Comparison of ENCODE assay signal across 9 cellular contexts in the genomic region with DNA sequence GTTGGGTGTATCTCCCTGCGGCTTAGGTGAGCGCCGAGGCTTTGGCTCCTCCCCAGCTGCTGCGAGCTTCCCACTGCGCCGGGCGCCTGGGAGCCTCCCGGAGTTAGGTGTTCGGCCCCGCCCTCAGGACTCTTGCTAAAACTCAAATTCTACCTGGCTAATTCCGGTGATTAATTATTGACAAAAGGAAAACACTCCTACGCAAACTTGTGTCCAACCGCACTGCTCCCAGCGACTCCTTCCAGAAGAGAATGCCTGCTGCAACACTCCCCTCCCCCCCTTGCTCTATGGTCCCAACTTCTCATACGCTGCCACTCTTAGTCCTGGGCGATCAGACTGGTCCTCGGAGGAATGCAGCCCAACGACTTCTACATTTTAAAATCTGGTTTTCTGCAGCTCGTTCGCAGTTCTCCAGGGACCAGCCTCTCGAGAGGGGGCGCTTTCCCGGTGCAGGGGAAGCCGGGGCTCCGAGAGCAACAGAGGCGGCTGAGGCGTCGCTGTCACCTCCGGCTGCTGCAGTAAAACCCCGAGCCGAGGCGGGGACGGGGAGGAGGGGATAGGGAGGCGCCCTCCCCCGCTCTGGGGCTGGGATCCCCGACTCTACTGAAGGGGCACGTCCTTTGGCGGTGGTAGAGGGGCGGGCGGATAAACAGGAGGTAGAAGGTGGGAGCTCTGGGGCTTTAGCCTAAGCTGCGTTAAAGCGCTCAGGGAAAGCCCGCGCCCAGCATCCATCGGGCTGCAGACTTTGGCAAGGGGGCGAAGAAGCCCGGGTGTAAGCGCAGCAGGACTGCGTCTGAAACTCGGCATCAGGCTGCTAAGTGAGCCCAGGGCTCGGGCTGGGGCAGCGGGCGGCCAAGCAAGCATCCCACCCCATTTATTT. TPM values are rescaled to one million over a fixed set of nuclear protein-coding genes. Genes with fewer than 3 reads are reported as not detected.
A peak's percentile ranks its signal among the peaks of the same experiment; 100 is the strongest.
DNase-seq lines count a peak whose midpoint lies in the region; ATAC-seq, FAIRE-seq and TF ChIP-seq lines count a peak whose summit lies in the region.
"Had no signal": no experiment of that assay in that cellular context is flagged by ENCODE, and none has a peak within 500 bp of the region (broad histone marks: within the 10 kb centered on the region; RNA-seq: fewer than 3 reads in every experiment).

A gene with protein sequence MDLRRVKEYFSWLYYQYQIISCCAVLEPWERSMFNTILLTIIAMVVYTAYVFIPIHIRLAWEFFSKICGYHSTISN (minus strand): TSS at position 77 of the 880 bp plus-strand sequence. CDS start 25,194 bp downstream, outside the sequence.

- peak within 1 kb of the TSS; percentile 83 to 94 (median 89) for H3K4me3 Mint-ChIP-seq in CD8-positive, alpha-beta memory T cell
- peak within 1 kb of the TSS; percentile 72 for H3K4me3 Mint-ChIP-seq in T-helper 1 cell treated with Interleukin-12 subunit alpha and Interleukin-12 subunit beta and Interleukin-4 antibody, amounts not matched to agents 30 μg/mL and 1 μg/mL, for 36 hours

- H3K27ac Mint-ChIP-seq in CD8-positive, alpha-beta memory T cell = peak within 1 kb of the TSS in 5 of 8 donors; percentile 49 to 90 (median 76)
- no peak within 1 kb of the TSS for H3K27ac Mint-ChIP-seq in T-helper 1 cell treated with Interleukin-12 subunit alpha and Interleukin-12 subunit beta and Interleukin-4 antibody, amounts not matched to agents 30 μg/mL and 1 μg/mL, for 36 hours

- peak in 4 of 5 donors; percentile 13 to 62 (median 40) for DNase-seq in CD8-positive, alpha-beta memory T cell
- DNase-seq in GM12878 (ENCODE audit: low read depth, low spot score) (no peak), skeletal muscle cell (ENCODE audit: low read depth) (no peak), NCI-H2029 (lab: John Stamatoyannopoulos, UW) (no peak)

- H3K9ac ChIP-seq in HUES64 (ENCODE audit: low read depth, low read length) (peak within 1 kb of the TSS; percentile 56), GM12878 (ENCODE audit: control insufficient read depth, insufficient read depth, low read length) (no peak within 1 kb of the TSS)

- no peaks in the 10 kb centered on the region for H4K20me1 ChIP-seq in GM12878 (ENCODE audit: control insufficient read depth, insufficient read depth)

- peak within 1 kb of the TSS; percentile 50; the same call in 1 of the 2 replicates for H3K4me2 ChIP-seq in GM12878 (ENCODE audit: control insufficient read depth, insufficient read depth)

- under 1% methylated on average over 53 of the region's 53 CpGs for WGBS in HUES64
- WGBS in GM12878 (ENCODE audit: insufficient coverage, insufficient replicate concordance, low lambda C conversion rate, missing lambda C conversion rate) = 9% methylated on average over 46 of the region's 53 CpGs

- H3K36me3 ChIP-seq in CD8-positive, alpha-beta memory T cell (ENCODE audit: insufficient read depth, low read length) = no peaks in the 10 kb centered on the region
- H3K36me3 ChIP-seq in HUES64 (ENCODE audit: insufficient read depth, low read length) = no peaks in the 10 kb centered on the region
- H3K36me3 ChIP-seq in GM12878 (ENCODE audit: control insufficient read depth in 2 of 2, insufficient read depth in 2 of 2, low read length in 1 of 2) = no peaks in the 10 kb centered on the region

- TF ChIP-seq POLR2A in GM12878 (IDR thresholded peaks at IDR 0.05; ENCODE audit: low read depth, low read length) = no peak

- no peaks in the 10 kb centered on the region for H3K79me2 ChIP-seq in GM12878 (ENCODE audit: control insufficient read depth, insufficient read depth, low read length)

- H3K4me3 ChIP-seq in CD8-positive, alpha-beta memory T cell (ENCODE audit: low read length) = peak within 1 kb of the TSS; percentile 54
- H3K4me3 ChIP-seq in HUES64 (ENCODE audit: low read length) = peak within 1 kb of the TSS; percentile 66
- no peak within 1 kb of the TSS for H3K4me3 ChIP-seq in GM12878
- H3K4me3 ChIP-seq in iPS-11a (ENCODE audit: low read depth, low read length) = peak within 1 kb of the TSS; percentile 54
- peak within 1 kb of the TSS; percentile 55 for H3K4me3 ChIP-seq in skeletal muscle cell (ENCODE audit: low read depth, low read length)

- CTCF ChIA-PET in CD8-positive, alpha-beta memory T cell (lab: Charles Lee) = interaction anchor here (0.7 to 2.2 kb wide), 7 partner anchors 11 to 72 kb away, joined by 3 to 7 read pairs (median 3); no protein-coding TSS in a partner anchor
- CTCF ChIA-PET in GM12878 (lab: Yijun Ruan, JAX) = interaction anchor here (0.6 to 2.9 kb wide), 7 partner anchors 10 to 97 kb away, joined by 3 to 13 read pairs (median 4); no protein-coding TSS in a partner anchor

- peaks cover 17% of the 10 kb centered on the region for H3K27me3 ChIP-seq in CD8-positive, alpha-beta memory T cell (ENCODE audit: insufficient read depth, low read length, poor library complexity, severe bottlenecking)
- H3K27me3 ChIP-seq in HUES64 (ENCODE audit: insufficient read depth, low read length) = peaks cover 36% of the 10 kb centered on the region
- H3K27me3 ChIP-seq in GM12878 (replicated peaks in 1 of 2; ENCODE audit: control insufficient read depth in 2 of 2, insufficient read depth in 2 of 2, low read length in 1 of 2) = peaks cover 6 to 18% of the 10 kb centered on the region in 2 experiments

- in situ Hi-C loops in GM12878 (cut with MboI) = no loop called here

- no peaks in the 10 kb centered on the region for H3K9me3 ChIP-seq in CD8-positive, alpha-beta memory T cell (ENCODE audit: low read length)
- H3K9me3 ChIP-seq in HUES64 (ENCODE audit: insufficient read depth, low read depth, low read length) (no peaks in the 10 kb centered on the region), GM12878 (replicated peaks; ENCODE audit: control insufficient read depth, insufficient read depth, low read length) (no peaks in the 10 kb centered on the region; the same call in 2 of the 3 replicates)

- peaks cover 0 to 9% (median 0%) of the 10 kb centered on the region in 3 donors for H3K36me3 Mint-ChIP-seq in CD8-positive, alpha-beta memory T cell
- no peaks in the 10 kb centered on the region for H3K36me3 Mint-ChIP-seq in T-helper 1 cell treated with Interleukin-12 subunit alpha and Interleukin-12 subunit beta and Interleukin-4 antibody, amounts not matched to agents 30 μg/mL and 1 μg/mL, for 36 hours (ENCODE audit: low read depth)

- no peak within 1 kb of the TSS for H3K27ac ChIP-seq in CD8-positive, alpha-beta memory T cell (ENCODE audit: low read depth, low read length)
- peak within 1 kb of the TSS; percentile 32; the same call in 1 of the 2 replicates for H3K27ac ChIP-seq in HUES64 (ENCODE audit: low read depth, low read length)
- no peak within 1 kb of the TSS for H3K27ac ChIP-seq in GM12878 (ENCODE audit: control insufficient read depth, insufficient read depth)

- H3K4me1 Mint-ChIP-seq in CD8-positive, alpha-beta memory T cell = peaks cover 19 to 35% (median 24%) of the 10 kb centered on the region in 3 donors
- peaks cover 13% of the 10 kb centered on the region for H3K4me1 Mint-ChIP-seq in T-helper 1 cell treated with Interleukin-12 subunit alpha and Interleukin-12 subunit beta and Interleukin-4 antibody, amounts not matched to agents 30 μg/mL and 1 μg/mL, for 36 hours (ENCODE audit: low read depth)

- TF ChIP-seq RAD21 in GM12878 (IDR thresholded peaks at IDR 0.05; ENCODE audit: insufficient read depth, low read depth, low read length) = no peak

- H3K9me3 Mint-ChIP-seq in CD8-positive, alpha-beta memory T cell = no peaks in the 10 kb centered on the region
- H3K9me3 Mint-ChIP-seq in T-helper 1 cell treated with Interleukin-12 subunit alpha and Interleukin-12 subunit beta and Interleukin-4 antibody, amounts not matched to agents 30 μg/mL and 1 μg/mL, for 36 hours = no peaks in the 10 kb centered on the region

- peaks cover 16 to 37% of the 10 kb centered on the region in 2 donors for H3K27me3 Mint-ChIP-seq in CD8-positive, alpha-beta memory T cell
- H3K27me3 Mint-ChIP-seq in T-helper 1 cell treated with Interleukin-12 subunit alpha and Interleukin-12 subunit beta and Interleukin-4 antibody, amounts not matched to agents 30 μg/mL and 1 μg/mL, for 36 hours (ENCODE audit: low read depth) = peaks cover 73% of the 10 kb centered on the region

- no peak within 1 kb of the TSS for H2AFZ ChIP-seq in GM12878 (ENCODE audit: control insufficient read depth, low read depth, low read length)

- 0 out of 6 replicates have a peak, but pooled peaks of 1 of the 3 experiments have one; percentile 6 for TF ChIP-seq CTCF in GM12878 (IDR thresholded peaks at IDR 0.05 in 2 of 3, conservative IDR thresholded peaks at IDR 0.05 in 1 of 3; ENCODE audit: control insufficient read depth in 2 of 3, extremely low read depth in 1 of 3, insufficient read depth in 1 of 3, low read depth in 3 of 3, low read length in 3 of 3)

- intact Hi-C loops in GM12878 (cut with micrococcal nuclease; ENCODE audit: unreplicated experiment) = loop anchor here (2.0 kb wide), 1 partner anchor 23 kb away; no protein-coding TSS in a partner anchor

- no TSS peak for BruUV-seq in GM12878 (replicated peaks; lab: Mats Ljungman, UMichigan)

- SMC1A ChIA-PET in GM12878 (lab: Charles Lee; ENCODE audit: uncharacterized antibody, unreplicated experiment) = interaction anchor here (0.7 to 2.3 kb wide), 7 partner anchors 11 to 101 kb away, joined by 3 to 7 read pairs (median 4); no protein-coding TSS in a partner anchor

- TF ChIP-seq EP300 in GM12878 (IDR thresholded peaks at IDR 0.05; ENCODE audit: borderline replicate concordance in 1 of 2, control insufficient read depth in 1 of 2, low read depth in 2 of 2, low read length in 2 of 2) = no peak

- ATAC-seq in GM21360 (IDR thresholded peaks at IDR 0.05; ENCODE audit: unreplicated experiment) (peak; percentile 53), GM12878 (peak; percentile 74)

- H3K4me1 ChIP-seq in CD8-positive, alpha-beta memory T cell (ENCODE audit: insufficient read depth, low read length) = peaks cover 16% of the 10 kb centered on the region
- peaks cover 24% of the 10 kb centered on the region for H3K4me1 ChIP-seq in HUES64 (ENCODE audit: insufficient read depth, low read length)
- no peaks in the 10 kb centered on the region for H3K4me1 ChIP-seq in GM12878 (ENCODE audit: control insufficient read depth, insufficient read depth, low read length)

- POLR2A ChIA-PET in CD8-positive, alpha-beta memory T cell (lab: Charles Lee) = no interaction called here
- POLR2A ChIA-PET in GM12878 (lab: Charles Lee) = interaction anchor here (1.5 kb wide), 1 partner anchor 12 kb away, joined by 3 read pairs; no protein-coding TSS in a partner anchor

- RAD21 ChIA-PET in GM12878 (lab: Charles Lee; ENCODE audit: unreplicated experiment) = interaction anchor here (0.8 to 1.4 kb wide), 3 partner anchors 9 to 22 kb away, joined by 3 to 4 read pairs (median 3); no protein-coding TSS in a partner anchor

- no peak for FAIRE-seq in GM12878 (lab: Jason Lieb, UNC)

RNA-seq across cellular contexts. Expression of the gene that starts here (rescaled TPM):
- not detected for total RNA-seq in CD8-positive, alpha-beta memory T cell
- 9.5 TPM for polyA plus RNA-seq in CD8-positive, alpha-beta memory T cell
- 4.8 TPM for polyA plus RNA-seq in HUES64 (2013, experiment 1 of 2)
- polyA plus RNA-seq in HUES64 (2013, experiment 2 of 2) = 4.4 TPM
- total RNA-seq in GM12878 (2013; cell fraction: nucleolus; rRNA removed) = 0.44 and 0.96 TPM in 2 replicates
- 1.0 and 1.2 TPM in 2 replicates for total RNA-seq in GM12878 (2014; rRNA removed)
- 0.74 and 1.2 TPM in 2 replicates for total RNA-seq in GM12878 (2014; rRNA removed; fragmentation: Illumina TruSeq; extraction: Trizol)
- 1.1 and 1.8 TPM in 2 replicates for total RNA-seq in GM12878 (2021)
- not detected for polyA plus RNA-seq in GM12878 (2011; ENCODE audit: low read depth)
- polyA plus RNA-seq in GM12878 (2011; rRNA removed) = 30.6 and 41.8 TPM in 2 replicates
- polyA plus RNA-seq in GM12878 (2011; cell fraction: cytosol; rRNA removed) = 5.7 and 8.4 TPM in 2 replicates
- polyA plus RNA-seq in GM12878 (2011; cell fraction: nucleus; rRNA removed) = 11.3 and 20.4 TPM in 2 replicates
- not detected in 2 replicates for polyA plus RNA-seq in GM12878 (2012)
- 0.66 and 0.86 TPM in 2 replicates for polyA plus RNA-seq in GM12878 (2014; fragmentation: Illumina TruSeq; extraction: Trizol)
- 1 to 10 TPM in 1 of 2 experiments, under 1 TPM in 1; 0.60 to 1.3 TPM for polyA plus RNA-seq in GM12878 (2014; fragmentation: Nextera tagmentation; extraction: Ambion mirVana)
- polyA plus RNA-seq in GM12878 (2014; rRNA removed) = 0.30 and 0.81 TPM in 2 replicates
- polyA plus RNA-seq in GM12878 (2016; fragmentation: Nextera tagmentation; extraction: Ambion mirVana) = under 1 TPM; 0.19 to 0.64 TPM
- polyA minus RNA-seq in GM12878 (2011; rRNA and poly(A)+ RNA removed) = 8.6 and 10.7 TPM in 2 replicates
- 3.7 and 5.3 TPM in 2 replicates for polyA minus RNA-seq in GM12878 (2011; cell fraction: cytosol; rRNA and poly(A)+ RNA removed)
- 9.7 and 9.8 TPM in 2 replicates for polyA minus RNA-seq in GM12878 (2011; cell fraction: nucleus; rRNA and poly(A)+ RNA removed)
- total RNA-seq: SK-MEL-5 had no signal

Comparison
In these comparisons a context has a peak if more than half of its experiments do, and no peak if none do; other contexts are left out.
1. DNase-seq: peak in CD8-positive, alpha-beta memory T cell (4 of 5); none in GM12878 (single experiment), skeletal muscle cell (single experiment) and NCI-H2029 (single experiment).